In the genomic region with DNA sequence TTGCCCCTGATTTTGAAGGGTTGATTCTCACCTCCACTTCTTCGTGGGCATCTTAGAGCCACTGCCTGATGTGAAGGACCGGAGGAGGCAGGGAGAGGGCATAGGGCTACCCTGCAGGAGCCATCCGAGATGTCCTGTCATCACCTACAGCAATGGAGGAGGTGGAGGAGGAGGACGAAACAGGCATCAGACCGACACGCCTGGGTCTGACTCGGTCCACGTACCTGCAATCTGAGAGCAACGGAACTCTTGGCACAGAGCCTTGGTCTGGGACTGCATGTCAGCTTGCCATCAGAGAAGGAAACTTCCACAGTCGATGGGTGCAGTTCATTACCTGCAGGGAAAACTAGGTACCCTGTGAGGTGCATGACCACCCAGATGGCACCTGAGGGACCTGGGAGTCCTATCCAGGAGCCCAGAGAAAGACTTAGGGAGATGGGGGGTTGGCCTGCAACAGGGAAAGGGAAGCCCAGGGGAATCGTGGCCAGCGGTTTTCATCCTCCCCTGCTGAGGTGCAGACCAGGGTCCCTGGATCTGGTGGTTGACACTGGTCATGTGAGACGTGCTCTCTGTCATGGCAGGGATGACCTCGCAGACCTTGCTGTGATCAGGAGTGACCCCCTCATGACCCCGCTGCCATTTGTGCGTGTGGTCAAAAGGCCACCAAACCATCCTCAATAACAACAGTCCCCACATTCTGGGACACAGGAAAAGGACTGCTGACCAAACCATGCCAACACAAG, we compare ENCODE assay signal across 27 cellular contexts.
"Had no signal": no experiment of that assay in that cellular context is flagged by ENCODE, and none has a peak within 500 bp of the region (broad histone marks: within the 10 kb centered on the region; RNA-seq: fewer than 3 reads in every experiment).

No MANE protein-coding gene starts in this region.

- H3K4me2 ChIP-seq: KMS-11 had no signal

- H3K27me3 ChIP-seq: ascending aorta, body of pancreas, cardiac muscle cell had no signal

- H3K4me3 Mint-ChIP-seq: activated B cell treated with CpG ODN at 0.5 μM for 24 hours; activated CD4-positive, alpha-beta T cell treated with anti-CD3 and anti-CD28 coated beads, Interleukin-2, amount 10 ng/mL, durations not matched to agents 24 days and 14 days; activated CD8-positive, alpha-beta memory T cell treated with anti-CD3 and anti-CD28 coated beads, Interleukin-2, amount 10 ng/mL, durations not matched to agents 7 days and 5 days; activated naive CD4-positive, alpha-beta T cell treated with anti-CD3 and anti-CD28 coated beads, Interleukin-2, amount 50 U/mL, for 24 hours; activated naive CD8-positive, alpha-beta T cell treated with anti-CD3 and anti-CD28 coated beads, Interleukin-2, amount 50 U/mL, for 24 hours; activated T-cell treated with anti-CD3 and anti-CD28 coated beads, Interleukin-2, amount 50 U/mL, for 24 hours; activated T-helper 1 cell treated with anti-CD3 and anti-CD28 coated beads, Interleukin-12 subunit alpha, Interleukin-12 subunit beta, Interleukin-2, Interleukin-4 antibody, amounts not matched to agents 30 ng/mL and 10 ng/mL and 1 ng/mL, durations not matched to agents 14 hours and 24 hours and 36 hours; T-helper 17 cell had no signal

- DNase-seq: activated B cell treated with CpG ODN at 0.5 μM for 24 hours; activated CD4-positive, alpha-beta T cell treated with anti-CD3 and anti-CD28 coated beads for 1 hour; activated CD4-positive, alpha-beta T cell treated with anti-CD3 and anti-CD28 coated beads, Interleukin-2, amount 10 ng/mL, durations not matched to agents 24 days and 14 days; activated CD4-positive, alpha-beta T cell treated with anti-CD3 and anti-CD28 coated beads, Interleukin-2, amount 50 U/mL, for 48 hours; activated CD8-positive, alpha-beta memory T cell treated with anti-CD3 and anti-CD28 coated beads, Interleukin-2, amount 10 ng/mL, durations not matched to agents 7 days and 5 days; activated effector memory CD4-positive, alpha-beta T cell treated with Interleukin-2 at 50 U/mL for 16 hours; activated naive CD4-positive, alpha-beta T cell; activated naive CD8-positive, alpha-beta T cell treated with anti-CD3 and anti-CD28 coated beads, Interleukin-2, amount 50 U/mL, for 24 hours; activated T-cell treated with anti-CD3 and anti-CD28 coated beads, Interleukin-2, amount 50 U/mL, for 24 hours; amniotic stem cell; body of pancreas; NCI-H1092; NCI-H1417; NCI-H1930; NCI-H2171; NCI-H2227 treated with DMSO at 0.1 percent for 48 hours; NCI-H446 treated with DMSO at 0.1 percent for 48 hours; NCI-H526; NCI-H82; SIG-M5; T-helper 17 cell; T-helper 9 cell had no signal

- H3K4me1 ChIP-seq: body of pancreas had no signal

- H3K9ac ChIP-seq: KMS-11 had no signal

- H3K36me3 Mint-ChIP-seq: activated CD8-positive, alpha-beta memory T cell treated with anti-CD3 and anti-CD28 coated beads, Interleukin-2, amount 10 ng/mL, durations not matched to agents 7 days and 5 days; activated naive CD4-positive, alpha-beta T cell treated with anti-CD3 and anti-CD28 coated beads, Interleukin-2, amount 50 U/mL, for 24 hours had no signal

- H3K4me1 Mint-ChIP-seq: activated B cell treated with CpG ODN at 0.5 μM for 24 hours; activated CD4-positive, alpha-beta T cell treated with anti-CD3 and anti-CD28 coated beads, Interleukin-2, amount 10 ng/mL, durations not matched to agents 24 days and 14 days; activated CD8-positive, alpha-beta memory T cell treated with anti-CD3 and anti-CD28 coated beads, Interleukin-2, amount 10 ng/mL, durations not matched to agents 7 days and 5 days; activated naive CD4-positive, alpha-beta T cell treated with anti-CD3 and anti-CD28 coated beads, Interleukin-2, amount 50 U/mL, for 24 hours; activated naive CD8-positive, alpha-beta T cell treated with anti-CD3 and anti-CD28 coated beads, Interleukin-2, amount 50 U/mL, for 24 hours had no signal

- H3K27ac Mint-ChIP-seq: activated B cell treated with CpG ODN at 0.5 μM for 24 hours; activated CD4-positive, alpha-beta T cell treated with anti-CD3 and anti-CD28 coated beads, Interleukin-2, amount 10 ng/mL, durations not matched to agents 24 days and 14 days; activated CD8-positive, alpha-beta memory T cell treated with anti-CD3 and anti-CD28 coated beads, Interleukin-2, amount 10 ng/mL, durations not matched to agents 7 days and 5 days; activated naive CD8-positive, alpha-beta T cell treated with anti-CD3 and anti-CD28 coated beads, Interleukin-2, amount 50 U/mL, for 24 hours; activated T-cell treated with anti-CD3 and anti-CD28 coated beads, Interleukin-2, amount 50 U/mL, for 24 hours; activated T-helper 1 cell treated with anti-CD3 and anti-CD28 coated beads, Interleukin-12 subunit alpha, Interleukin-12 subunit beta, Interleukin-2, Interleukin-4 antibody, amounts not matched to agents 30 ng/mL and 10 ng/mL and 1 ng/mL, durations not matched to agents 14 hours and 24 hours and 36 hours; T-helper 17 cell had no signal

- H3K27me3 Mint-ChIP-seq: activated B cell treated with CpG ODN at 0.5 μM for 24 hours; activated CD4-positive, alpha-beta T cell treated with anti-CD3 and anti-CD28 coated beads, Interleukin-2, amount 10 ng/mL, durations not matched to agents 24 days and 14 days; activated naive CD4-positive, alpha-beta T cell treated with anti-CD3 and anti-CD28 coated beads, Interleukin-2, amount 50 U/mL, for 24 hours; activated naive CD8-positive, alpha-beta T cell treated with anti-CD3 and anti-CD28 coated beads, Interleukin-2, amount 50 U/mL, for 24 hours; activated T-cell treated with anti-CD3 and anti-CD28 coated beads, Interleukin-2, amount 50 U/mL, for 24 hours had no signal

- H3K27ac ChIP-seq: ascending aorta, body of pancreas, cardiac muscle cell, KMS-11 had no signal

- H3K9me3 Mint-ChIP-seq: activated B cell treated with CpG ODN at 0.5 μM for 24 hours; activated CD4-positive, alpha-beta T cell treated with anti-CD3 and anti-CD28 coated beads, Interleukin-2, amount 10 ng/mL, durations not matched to agents 24 days and 14 days; activated naive CD4-positive, alpha-beta T cell treated with anti-CD3 and anti-CD28 coated beads, Interleukin-2, amount 50 U/mL, for 24 hours; activated naive CD8-positive, alpha-beta T cell treated with anti-CD3 and anti-CD28 coated beads, Interleukin-2, amount 50 U/mL, for 24 hours; activated T-cell treated with anti-CD3 and anti-CD28 coated beads, Interleukin-2, amount 50 U/mL, for 24 hours; activated T-helper 1 cell treated with anti-CD3 and anti-CD28 coated beads, Interleukin-12 subunit alpha, Interleukin-12 subunit beta, Interleukin-2, Interleukin-4 antibody, amounts not matched to agents 30 ng/mL and 10 ng/mL and 1 ng/mL, durations not matched to agents 14 hours and 24 hours and 36 hours had no signal

- H3K36me3 ChIP-seq: cardiac muscle cell had no signal

- H3K9me3 ChIP-seq: ascending aorta, body of pancreas had no signal

- ATAC-seq: activated CD8-positive, alpha-beta memory T cell treated with anti-CD3 and anti-CD28 coated beads, Interleukin-2, amount 10 ng/mL, durations not matched to agents 7 days and 5 days; activated naive CD8-positive, alpha-beta T cell treated with anti-CD3 and anti-CD28 coated beads, Interleukin-2, amount 50 U/mL, for 24 hours; body of pancreas; T-helper 17 cell had no signal

- H3K4me3 ChIP-seq: ascending aorta, body of pancreas, cardiac muscle cell had no signal
